29 cellular contexts compared by ENCODE assay signal in genomic region chr17:63564562-63564961, GRCh38. TPM values are rescaled to one million over a fixed set of nuclear protein-coding genes. Genes with fewer than 3 reads are reported as not detected.
"Had no signal": no experiment of that assay in that cellular context is flagged by ENCODE, and none has a peak within 500 bp of the region (broad histone marks: within the 10 kb centered on the region; RNA-seq: fewer than 3 reads in every experiment).

No MANE protein-coding gene starts in this region.

- H3K9me3 ChIP-seq: esophagus muscularis mucosa, left lung, lower lobe of right lung, psoas muscle, sigmoid colon, thoracic aorta, uterus had no signal

- H3K36me3 ChIP-seq: esophagus muscularis mucosa, left lung, sigmoid colon, thoracic aorta, uterus had no signal

- H3K4me3 ChIP-seq: esophagus muscularis mucosa, left lung, lower lobe of right lung, psoas muscle, sigmoid colon, thoracic aorta, uterus had no signal

- H3K27me3 ChIP-seq: esophagus muscularis mucosa, left lung, sigmoid colon, uterus had no signal

- DNase-seq: activated CD4-positive, alpha-beta T cell treated with anti-CD3 and anti-CD28 coated beads for 1 hour; activated CD4-positive, alpha-beta T cell treated with anti-CD3 and anti-CD28 coated beads, Interleukin-2, amount 10 ng/mL, durations not matched to agents 7 days and 5 days; activated CD8-positive, alpha-beta T cell treated with anti-CD3 and anti-CD28 coated beads for 36 hours; activated effector memory CD4-positive, alpha-beta T cell treated with anti-CD3 and anti-CD28 coated beads, Interleukin-2, amount 50 U/mL, for 16 hours; activated naive CD4-positive, alpha-beta T cell treated with anti-CD3 and anti-CD28 coated beads for 36 hours; activated T-cell treated with anti-CD3 and anti-CD28 coated beads, Interleukin-2, amount 50 U/mL, for 1 hour; amniotic stem cell; central memory CD4-positive, alpha-beta T cell; foreskin melanocyte; left lung; lower lobe of right lung; nucleus accumbens; psoas muscle; sigmoid colon; small intestine; stimulated activated CD4-positive, alpha-beta T cell treated with anti-CD3 and anti-CD28 coated beads, Interleukin-4, amount 100 ng/mL, for 24 hours; T-helper 17 cell; T1000; uterus had no signal

- FAIRE-seq: astrocyte, islet of Langerhans, small intestine had no signal

- H3K4me1 ChIP-seq: parathyroid adenoma had no signal

- H3K9ac ChIP-seq: parathyroid adenoma had no signal

- H3K27ac ChIP-seq: esophagus muscularis mucosa, left lung, lower lobe of right lung, parathyroid adenoma, psoas muscle, sigmoid colon, thoracic aorta, uterus had no signal

- H2AFZ ChIP-seq: parathyroid adenoma had no signal

- ATAC-seq: activated CD8-positive, alpha-beta T cell treated with anti-CD3 and anti-CD28 coated beads for 36 hours; left lung; lower lobe of right lung; psoas muscle; stimulated activated effector memory CD8-positive, alpha-beta T cell treated with anti-CD3 and anti-CD28 coated beads, Interleukin-12 subunit alpha, Interleukin-12 subunit beta, amount 100 ng/mL, for 72 hours; T-helper 17 cell had no signal

RNA-seq across cellular contexts. Expression of gene KCNH6, which starts 41.4 kb away (rescaled TPM):
- total RNA-seq: activated CD4-positive, alpha-beta T cell treated with anti-CD3 and anti-CD28 coated beads, Interleukin-2, amount 10 ng/mL, durations not matched to agents 7 days and 5 days; activated CD8-positive, alpha-beta T cell treated with anti-CD3 and anti-CD28 coated beads for 36 hours; activated naive CD4-positive, alpha-beta T cell treated with anti-CD3 and anti-CD28 coated beads for 36 hours; activated T-helper 1 cell treated with anti-CD3 and anti-CD28 coated beads, Interleukin-12 subunit alpha, Interleukin-12 subunit beta, Interleukin-2, Interleukin-4 antibody, amounts not matched to agents 30 ng/mL and 10 ng/mL and 1 ng/mL, durations not matched to agents 14 hours and 24 hours and 36 hours; astrocyte; esophagus muscularis mucosa; mesenteric fat pad; mucosa of gallbladder; psoas muscle; sigmoid colon; subcutaneous adipose tissue; T-helper 17 cell; thoracic aorta; uterus had no signal
- polyA plus RNA-seq: psoas muscle had no signal
